9 cellular contexts compared by ENCODE assay signal in the genomic region with DNA sequence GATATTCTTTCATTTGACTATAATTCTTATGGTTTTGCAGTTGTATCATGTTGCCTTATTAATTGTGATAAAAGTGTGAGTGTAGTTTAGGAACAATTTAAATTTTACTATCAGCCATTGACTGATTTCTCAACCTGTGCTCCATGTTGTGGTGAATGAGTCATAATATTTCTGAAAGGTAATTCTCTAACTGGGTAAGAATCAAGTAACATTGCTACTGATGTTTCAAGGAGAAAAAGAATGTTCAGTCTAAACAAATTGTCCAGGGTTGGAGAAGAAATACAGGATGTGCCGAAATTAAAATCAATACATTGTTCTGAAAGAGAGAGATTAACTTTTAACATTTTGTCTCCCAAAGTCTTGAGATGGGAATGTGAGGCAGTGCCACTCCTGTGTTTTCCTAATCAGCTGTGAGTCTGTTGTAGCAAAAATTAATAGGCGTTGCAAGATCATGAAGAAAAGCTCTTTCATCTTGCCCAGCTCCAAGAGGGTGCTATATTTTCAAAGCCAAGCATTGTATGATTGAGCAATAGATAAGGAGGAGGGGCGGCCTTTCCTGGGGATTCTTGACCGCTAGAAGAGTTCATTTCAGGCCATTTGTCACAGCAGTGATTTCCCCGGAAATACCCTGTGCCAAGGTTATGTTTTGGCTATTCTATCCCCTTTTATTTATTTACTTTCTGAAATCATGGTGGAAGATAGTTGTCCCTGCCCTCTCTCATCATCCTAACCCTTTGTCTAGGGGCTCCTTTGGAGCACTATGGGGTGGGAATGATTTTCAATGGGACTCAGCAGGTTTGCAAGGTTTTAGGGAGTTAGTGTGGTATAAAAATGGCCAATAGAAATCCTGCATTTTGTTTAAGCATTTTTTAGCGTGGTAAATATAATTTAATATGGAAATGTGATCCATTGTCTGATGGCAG.
DNase-seq lines count a peak whose midpoint lies in the region; ATAC-seq and TF ChIP-seq lines count a peak whose summit lies in the region.
"Had no signal": no experiment of that assay in that cellular context is flagged by ENCODE, and none has a peak within 500 bp of the region (broad histone marks: within the 10 kb centered on the region; RNA-seq: fewer than 3 reads in every experiment).

No MANE protein-coding gene starts in this region.

- H3K27me3 ChIP-seq in right lobe of liver = no peaks in the 10 kb centered on the region

- DNase-seq in COLO829 (ENCODE audit: low spot score) = peak; percentile 68
- no peak for DNase-seq in right lobe of liver
- no peak for DNase-seq in CD1c-positive myeloid dendritic cell (ENCODE audit: extremely low spot score)
- no peak for DNase-seq in NCI-H1048 (lab: John Stamatoyannopoulos, UW)
- DNase-seq in 8988T = no peak

- no peak for TF ChIP-seq EP300 in Ishikawa (IDR thresholded peaks at IDR 0.05; ENCODE audit: borderline replicate concordance)

- peaks cover 0 to 10% (median 0%) of the 10 kb centered on the region in 4 donors for H3K4me1 ChIP-seq in right lobe of liver

- intact Hi-C loops in right lobe of liver (cut with DNase I) = no loop called here

- H3K27me3 Mint-ChIP-seq in brain = no peaks in the 10 kb centered on the region

- no peak overlapping the region for H3K4me3 ChIP-seq in right lobe of liver

- TF ChIP-seq CTCF in brain (conservative IDR thresholded peaks at IDR 0.05) (no peak), right lobe of liver (IDR thresholded peaks at IDR 0.05) (no peak)

- H3K27ac Mint-ChIP-seq in brain = peak overlapping the region; percentile 8 to 88 (median 27)

- H3K9me3 ChIP-seq in right lobe of liver = no peaks in the 10 kb centered on the region

- H3K4me1 Mint-ChIP-seq in brain = peaks cover 36% of the 10 kb centered on the region

- H3K4me3 Mint-ChIP-seq in brain = peak overlapping the region in 1 of 5 experiments; percentile 5

- H3K36me3 Mint-ChIP-seq in brain = peaks cover 46% of the 10 kb centered on the region

- TF ChIP-seq POLR2A in right lobe of liver (IDR thresholded peaks at IDR 0.05) = no peak

- ATAC-seq in right lobe of liver (peak; percentile 55 to 92 (median 83)), HG02678 (IDR thresholded peaks at IDR 0.05; ENCODE audit: unreplicated experiment) (no peak)

- no peaks in the 10 kb centered on the region for H3K36me3 ChIP-seq in right lobe of liver

- 24% methylated on average over 6 of the region's 6 CpGs for WGBS in right lobe of liver (ENCODE audit: insufficient coverage, low coverage, low lambda C conversion rate, missing lambda C conversion rate)

- no peak for TF ChIP-seq RAD21 in Ishikawa (IDR thresholded peaks at IDR 0.05; ENCODE audit: low read depth)

- no peak overlapping the region for H3K27ac ChIP-seq in right lobe of liver
- H3K27ac ChIP-seq: C4-2B had no signal

- H3K9me3 Mint-ChIP-seq in brain = peaks cover 4 to 7% (median 6%) of the 10 kb centered on the region in 5 experiments

TF ChIP-seq in Ishikawa, 13 proteins besides CTCF, POLR2A, EP300 and RAD21:
- TF ChIP-seq TEAD4 (IDR thresholded peaks at IDR 0.05) (no peak), CEBPB (IDR thresholded peaks at IDR 0.05) (peak; percentile 94)
